ENCODE assay signal across 8 cellular contexts in genomic region chr10:133258818-133259602, GRCh38. TPM values are rescaled to one million over a fixed set of nuclear protein-coding genes. Genes with fewer than 3 reads are reported as not detected.
A peak's percentile ranks its signal among the peaks of the same experiment; 100 is the strongest.
DNase-seq lines count a peak whose midpoint lies in the region; ATAC-seq and TF ChIP-seq lines count a peak whose summit lies in the region.

No MANE protein-coding gene starts in this region.

- H3K4me3 ChIP-seq in AG04450 (ENCODE audit: low read depth, low read length) (no peak overlapping the region), coronary artery (no peak overlapping the region), mucosa of stomach (ENCODE audit: low read length) (no peak overlapping the region)

- CTCF ChIA-PET in AG04450 (lab: Charles Lee), result interaction anchor here (1.3 kb wide), 1 partner anchor 71 kb away, joined by 5 read pairs; no protein-coding TSS in a partner anchor

- peaks cover 61% of the 10 kb centered on the region for H3K4me1 ChIP-seq in mucosa of stomach (ENCODE audit: control insufficient read depth, insufficient read depth, low read length)

- TF ChIP-seq CTCF in AG04450 (IDR thresholded peaks at IDR 0.05; ENCODE audit: low read depth, low read length) (no peak), coronary artery (IDR thresholded peaks at IDR 0.05) (no peak)

- H3K27ac ChIP-seq in AG04450 (ENCODE audit: low read depth, low read length) (peak overlapping the region; percentile 95), coronary artery (peak overlapping the region; percentile 34 to 82)

- H3K36me3 ChIP-seq in mucosa of stomach (ENCODE audit: control insufficient read depth, insufficient read depth, low read length), result no peaks in the 10 kb centered on the region

- peak overlapping the region; percentile 59 for H3K9ac ChIP-seq in mucosa of stomach (ENCODE audit: low read length)

- ATAC-seq in HG02938 (IDR thresholded peaks at IDR 0.05; ENCODE audit: unreplicated experiment), result no peak
- no peak for ATAC-seq in GM19023 (IDR thresholded peaks at IDR 0.05; ENCODE audit: unreplicated experiment)

- H3K9me3 ChIP-seq in AG04450 (ENCODE audit: control insufficient read depth, insufficient read depth, low read length), result no peaks in the 10 kb centered on the region; the same call in 1 of the 2 replicates
- H3K9me3 ChIP-seq in mucosa of stomach (ENCODE audit: control insufficient read depth, low read length), result no peaks in the 10 kb centered on the region

- peak; percentile 97 for DNase-seq in AG04450 (ENCODE audit: low read depth, low spot score)
- DNase-seq in LHCN-M2 (ENCODE audit: low read depth), result peak; percentile 99
- DNase-seq in activated CD4-positive, alpha-beta T cell treated with anti-CD3 and anti-CD28 coated beads for 4 hours, result peak; percentile 84 to 89
- DNase-seq in coronary artery (ENCODE audit: low spot score), result peak; percentile 90
- peak; percentile 97 for DNase-seq in stimulated activated CD8-positive, alpha-beta memory T cell treated with anti-CD3 and anti-CD28 coated beads, Interleukin-4, amount 100 ng/mL, for 48 hours

- H3K27me3 ChIP-seq in AG04450 (ENCODE audit: control insufficient read depth, insufficient read depth, low read length) (no peaks in the 10 kb centered on the region), mucosa of stomach (ENCODE audit: control insufficient read depth, insufficient read depth, low read length) (no peaks in the 10 kb centered on the region)

- POLR2A ChIA-PET in AG04450 (lab: Yijun Ruan, JAX), result interaction anchor here (1.4 kb wide), 1 partner anchor 19 kb away, joined by 3 read pairs; no protein-coding TSS in a partner anchor

RNA-seq across cellular contexts. Expression of gene ADAM8, which starts 17.7 kb away (rescaled TPM):
- 0.25 and 0.36 TPM in 2 replicates for polyA plus RNA-seq in AG04450 (2011; rRNA removed)
- 0.23 and 1.00 TPM in 2 replicates for polyA minus RNA-seq in AG04450 (2011; rRNA and poly(A)+ RNA removed)
- 0.57 and 0.77 TPM in 2 replicates for total RNA-seq in LHCN-M2 (2014; rRNA removed)
- 0.05 TPM for polyA plus RNA-seq in LHCN-M2 (2012)

RNA-seq across cellular contexts. Expression of gene VENTX, which starts 21.4 kb away (rescaled TPM):
- not detected in 2 replicates for polyA plus RNA-seq in AG04450 (2011; rRNA removed)
- polyA minus RNA-seq in AG04450 (2011; rRNA and poly(A)+ RNA removed), result not detected in 2 replicates
- not detected in 2 replicates for total RNA-seq in LHCN-M2 (2014; rRNA removed)
- polyA plus RNA-seq in LHCN-M2 (2012), result not detected

RNA-seq across cellular contexts. Expression of gene UTF1, which starts 29.0 kb away (rescaled TPM):
- not detected in 2 replicates for polyA plus RNA-seq in AG04450 (2011; rRNA removed)
- not detected in 2 replicates for polyA minus RNA-seq in AG04450 (2011; rRNA and poly(A)+ RNA removed)
- total RNA-seq in LHCN-M2 (2014; rRNA removed), result not detected in 2 replicates
- not detected for polyA plus RNA-seq in LHCN-M2 (2012)

RNA-seq across cellular contexts. Expression of gene TUBGCP2, which starts 49.7 kb away (rescaled TPM):
- 40.0 and 45.1 TPM in 2 replicates for polyA plus RNA-seq in AG04450 (2011; rRNA removed)
- 64.9 and 71.6 TPM in 2 replicates for polyA minus RNA-seq in AG04450 (2011; rRNA and poly(A)+ RNA removed)
- 73.9 and 74.8 TPM in 2 replicates for total RNA-seq in LHCN-M2 (2014; rRNA removed)
- 59.1 TPM for polyA plus RNA-seq in LHCN-M2 (2012)

RNA-seq across cellular contexts. Expression of gene ZNF511, which starts 49.7 kb away (rescaled TPM):
- 21.6 and 31.3 TPM in 2 replicates for polyA plus RNA-seq in AG04450 (2011; rRNA removed)
- 13.0 and 22.0 TPM in 2 replicates for polyA minus RNA-seq in AG04450 (2011; rRNA and poly(A)+ RNA removed)
- 26.9 and 33.8 TPM in 2 replicates for total RNA-seq in LHCN-M2 (2014; rRNA removed)
- 38.2 TPM for polyA plus RNA-seq in LHCN-M2 (2012)
